ENCODE assay signal across 8 cellular contexts in genomic region chr6:135052939-135053338, GRCh38. TPM values are rescaled to one million over a fixed set of nuclear protein-coding genes. Genes with fewer than 3 reads are reported as not detected.
DNase-seq lines count a peak whose midpoint lies in the region; ATAC-seq, FAIRE-seq and TF ChIP-seq lines count a peak whose summit lies in the region.

No MANE protein-coding gene starts in this region.

- H3K9ac ChIP-seq in PC-3 (ENCODE audit: low read length), result no peak overlapping the region; the same call in 1 of the 2 replicates

- intact Hi-C loops in PC-3 (cut with micrococcal nuclease) (no loop called here), spleen (cut with DNase I; ENCODE audit: low total_unique reads) (no loop called here)

- CTCF ChIA-PET in PC-3 (lab: Charles Lee), result no interaction called here

- BruUV-seq in PC-3 (replicated peaks; lab: Mats Ljungman, UMichigan), result no TSS peak

- no peak for ATAC-seq in activated T-cell treated with anti-CD3 and anti-CD28 coated beads, Interleukin-2, amount 50 U/mL, for 4 hours
- ATAC-seq in PC-3 (no peak), HG03342 (IDR thresholded peaks at IDR 0.05; ENCODE audit: unreplicated experiment) (no peak)

- no peak overlapping the region for H2AFZ ChIP-seq in PC-3 (ENCODE audit: low read length)

- peaks cover 22% of the 10 kb centered on the region for H3K36me3 Mint-ChIP-seq in activated T-cell treated with anti-CD3 and anti-CD28 coated beads, Interleukin-2, amount 50 U/mL, for 4 hours (ENCODE audit: insufficient read depth)
- peaks cover 8% of the 10 kb centered on the region for H3K36me3 Mint-ChIP-seq in endothelial cell (ENCODE audit: low read depth, unreplicated experiment)

- H3K27ac Mint-ChIP-seq in endothelial cell (ENCODE audit: unreplicated experiment), result peak overlapping the region; percentile 99

- H3K4me3 ChIP-seq in PC-3 (ENCODE audit: low read length), result peak overlapping the region; percentile 93
- peak overlapping the region in 5 of 8 donors; percentile 76 to 88 (median 87) for H3K4me3 ChIP-seq in spleen

- FAIRE-seq in RCC 7860 (lab: Jason Lieb, UNC), result no peak

- POLR2A ChIA-PET in PC-3 (lab: Charles Lee; ENCODE audit: unreplicated experiment), result no interaction called here

- WGBS in spleen, 5 donors, result 62 to 74% (median 66%) methylated on average over 3 of the region's 3 CpGs

- H3K4me2 ChIP-seq in PC-3 (ENCODE audit: low read length), result peak overlapping the region; percentile 80

- DNase-seq in activated T-cell treated with anti-CD3 and anti-CD28 coated beads, Interleukin-2, amount 50 U/mL, for 4 hours, result no peak
- DNase-seq in activated T-cell treated with anti-CD3 and anti-CD28 coated beads for 4 hours (no peak), PC-3 (no peak), endothelial cell (ENCODE audit: low spot score) (no peak), spleen (no peak), RCC 7860 (ENCODE audit: low spot score) (no peak)
- no peak for DNase-seq in stimulated activated naive CD4-positive, alpha-beta T cell treated with Interleukin-2 at 50 U/mL for 16 hours (lab: John Stamatoyannopoulos, UW)

- peaks cover 47% of the 10 kb centered on the region for H3K4me1 Mint-ChIP-seq in activated T-cell treated with anti-CD3 and anti-CD28 coated beads, Interleukin-2, amount 50 U/mL, for 4 hours (ENCODE audit: low read depth)
- H3K4me1 Mint-ChIP-seq in endothelial cell (ENCODE audit: unreplicated experiment), result peaks cover 20% of the 10 kb centered on the region

- peak overlapping the region; percentile 99 for H3K4me3 Mint-ChIP-seq in activated T-cell treated with anti-CD3 and anti-CD28 coated beads, Interleukin-2, amount 50 U/mL, for 4 hours
- H3K4me3 Mint-ChIP-seq in endothelial cell (ENCODE audit: unreplicated experiment), result peak overlapping the region; percentile 99

- H3K27me3 Mint-ChIP-seq in activated T-cell treated with anti-CD3 and anti-CD28 coated beads, Interleukin-2, amount 50 U/mL, for 4 hours (ENCODE audit: low read depth), result peaks cover 2% of the 10 kb centered on the region
- no peaks in the 10 kb centered on the region for H3K27me3 Mint-ChIP-seq in endothelial cell (ENCODE audit: unreplicated experiment)

- no peaks in the 10 kb centered on the region for H3K9me3 Mint-ChIP-seq in activated T-cell treated with anti-CD3 and anti-CD28 coated beads, Interleukin-2, amount 50 U/mL, for 4 hours
- H3K9me3 Mint-ChIP-seq in endothelial cell (ENCODE audit: unreplicated experiment), result no peaks in the 10 kb centered on the region

- H3K9me3 ChIP-seq in PC-3 (ENCODE audit: low read length), result no peaks in the 10 kb centered on the region
- no peaks in the 10 kb centered on the region for H3K9me3 ChIP-seq in spleen

- H3K79me2 ChIP-seq in PC-3 (ENCODE audit: low read length), result peaks cover 64% of the 10 kb centered on the region

- no peaks in the 10 kb centered on the region for H3F3A ChIP-seq in PC-3 (ENCODE audit: low read length, unreplicated experiment)

- H3K36me3 ChIP-seq in PC-3 (ENCODE audit: low read depth, low read length), result no peaks in the 10 kb centered on the region
- H3K36me3 ChIP-seq in spleen, result peaks cover 0 to 28% (median 19%) of the 10 kb centered on the region in 6 donors

- H3K27ac ChIP-seq in PC-3 (ENCODE audit: low read length), result no peak overlapping the region
- no peak overlapping the region for H3K27ac ChIP-seq in spleen

- H3K27me3 ChIP-seq in PC-3 (ENCODE audit: low read length) (no peaks in the 10 kb centered on the region), spleen (replicated peaks in 1 of 7) (no peaks in the 10 kb centered on the region)

- H3K9me2 ChIP-seq in PC-3 (replicated peaks; ENCODE audit: low read length), result no peaks in the 10 kb centered on the region

- H3K4me1 ChIP-seq in PC-3 (ENCODE audit: insufficient read depth, low read length) (peaks cover 12% of the 10 kb centered on the region), spleen (peaks cover 17 to 60% (median 39%) of the 10 kb centered on the region in 6 donors)

- no peak for TF ChIP-seq POLR2A in spleen (IDR thresholded peaks at IDR 0.05)

- TF ChIP-seq CTCF in PC-3 (conservative IDR thresholded peaks at IDR 0.05; ENCODE audit: low read depth, low read length) (no peak), endothelial cell (IDR thresholded peaks at IDR 0.05; ENCODE audit: unreplicated experiment) (no peak), spleen (IDR thresholded peaks at IDR 0.05 in 8 of 11, conservative IDR thresholded peaks at IDR 0.05 in 3 of 11) (no peak)

- H4K20me1 ChIP-seq in PC-3 (ENCODE audit: low read length), result peaks cover 10% of the 10 kb centered on the region; the same call in 1 of the 2 replicates

RNA-seq across cellular contexts. Expression of gene HBS1L, which starts 1.7 kb away (rescaled TPM):
- 10 to 100 TPM; 72.8 to 92.3 (median 85.3) TPM for total RNA-seq in activated T-cell treated with anti-CD3 and anti-CD28 coated beads, Interleukin-2, amount 50 U/mL, for 4 hours
- total RNA-seq in PC-3 (2014; rRNA removed) (44.9 and 53.2 TPM in 2 replicates), endothelial cell (ENCODE audit: unreplicated experiment) (93.3 TPM), spleen (10 to 100 TPM; 33.0 to 66.9 (median 53.0) TPM)
- polyA plus RNA-seq in spleen, result 10 to 100 TPM; 12.3 to 18.8 (median 15.0) TPM
